8 cellular contexts compared by ENCODE assay signal in genomic region chr11:14358729-14359439, GRCh38. TPM values are rescaled to one million over a fixed set of nuclear protein-coding genes. Genes with fewer than 3 reads are reported as not detected.
DNase-seq lines count a peak whose midpoint lies in the region; ATAC-seq and TF ChIP-seq lines count a peak whose summit lies in the region.

Gene RRAS2 (minus strand): TSS chr11:14359183. CDS start chr11:14358870, 313 bp downstream.

- peak; percentile 86 for ATAC-seq in SK-N-SH treated with all-trans-retinoic acid at 6 μM for 48 hours
- ATAC-seq in activated naive CD4-positive, alpha-beta T cell treated with anti-CD3 and anti-CD28 coated beads, Interleukin-2, amount 50 U/mL, for 72 hours: peak; percentile 93 to 96
- peak; percentile 92 for ATAC-seq in Right ventricle myocardium inferior

- peak within 1 kb of the TSS; percentile 88 for H3K9ac ChIP-seq in HUES48 (ENCODE audit: low read depth, low read length)

- in situ Hi-C loops in transverse colon (cut with MboI; ENCODE audit: low pct_ligation_motif_present in 1 of 4, low pct_unique_long_range_greater_than_20kb in 1 of 4, low sequenced_read_pairs in 3 of 4): no loop called here

- no peak for TF ChIP-seq EP300 in transverse colon (IDR thresholded peaks at IDR 0.05; ENCODE audit: low read depth)

- H3K4me1 ChIP-seq in HUES48 (ENCODE audit: control insufficient read depth, insufficient read depth, low read length): peaks cover 32% of the 10 kb centered on the region
- peaks cover 0 to 12% (median 10%) of the 10 kb centered on the region in 4 donors for H3K4me1 ChIP-seq in transverse colon

- peaks cover 5% of the 10 kb centered on the region; the same call in 1 of the 2 replicates for H3K36me3 ChIP-seq in HUES48 (ENCODE audit: control insufficient read depth, insufficient read depth, low read length)
- H3K36me3 ChIP-seq in transverse colon: no peaks in the 10 kb centered on the region

- H3K9me3 Mint-ChIP-seq in activated naive CD4-positive, alpha-beta T cell treated with anti-CD3 and anti-CD28 coated beads, Interleukin-2, amount 50 U/mL, for 72 hours: no peaks in the 10 kb centered on the region

- peak within 1 kb of the TSS; percentile 96 to 99 for H3K27ac Mint-ChIP-seq in activated naive CD4-positive, alpha-beta T cell treated with anti-CD3 and anti-CD28 coated beads, Interleukin-2, amount 50 U/mL, for 72 hours

- peak within 1 kb of the TSS; percentile 96 for H3K4me3 ChIP-seq in HUES48 (ENCODE audit: low read depth, low read length)
- H3K4me3 ChIP-seq in transverse colon: peak within 1 kb of the TSS; percentile 67 to 99 (median 90)

- 0 out of 2 replicates have a peak, but pooled peaks cover 3% of the 10 kb centered on the region for H3K27me3 ChIP-seq in HUES48 (ENCODE audit: control insufficient read depth, insufficient read depth, low read length)
- no peaks in the 10 kb centered on the region for H3K27me3 ChIP-seq in transverse colon

- H3K27ac ChIP-seq in HUES48 (ENCODE audit: low read depth, low read length): peak within 1 kb of the TSS; percentile 90
- H3K27ac ChIP-seq in transverse colon: peak within 1 kb of the TSS; percentile 83 to 91 (median 89)

- DNase-seq in DMS 273 treated with DMSO at 0.1 percent for 48 hours (lab: John Stamatoyannopoulos, UW) (peak; percentile 19), GM20000 (ENCODE audit: low spot score) (peak; percentile 89), Right ventricle myocardium inferior (ENCODE audit: missing footprints) (peak; percentile 89), posterior cingulate gyrus (peak; percentile 34 to 94 (median 68)), transverse colon (peak; percentile 81)
- peak; percentile 74 to 80 for DNase-seq in activated naive CD4-positive, alpha-beta T cell treated with anti-CD3 and anti-CD28 coated beads, Interleukin-2, amount 50 U/mL, for 72 hours (ENCODE audit: low spot score in 2 of 2)

- H3K9me3 ChIP-seq in HUES48 (ENCODE audit: control insufficient read depth, insufficient read depth, low read length) (no peaks in the 10 kb centered on the region), transverse colon (no peaks in the 10 kb centered on the region)

- intact Hi-C loops in Right ventricle myocardium inferior (cut with DNase I) (no loop called here), posterior cingulate gyrus (cut with DNase I) (no loop called here), transverse colon (cut with DNase I; ENCODE audit: low total_unique reads) (no loop called here)

- TF ChIP-seq POLR2A in transverse colon (IDR thresholded peaks at IDR 0.05): peak; percentile 69

- WGBS in transverse colon (ENCODE audit: low coverage in 1 of 2), 2 donors: 0% methylated on average over 23 of the region's 78 CpGs; no CpG with 5 or more reads in 1 of the 2 donors

- H3K36me3 Mint-ChIP-seq in activated naive CD4-positive, alpha-beta T cell treated with anti-CD3 and anti-CD28 coated beads, Interleukin-2, amount 50 U/mL, for 72 hours: peaks cover 10 to 17% of the 10 kb centered on the region in 2 donors

- TF ChIP-seq CTCF in GM20000 (IDR thresholded peaks at IDR 0.05; ENCODE audit: extremely low read depth, missing control alignments) (no peak), transverse colon (IDR thresholded peaks at IDR 0.05) (no peak)

TF ChIP-seq in SK-N-SH treated with all-trans-retinoic acid at 6 μM for 48 hours, 23 proteins besides CTCF, POLR2A, EP300 and RAD21:
- TF ChIP-seq TSHZ2 (CRISPR knock-in tag; IDR thresholded peaks at IDR 0.05) (0 out of 2 replicates have a peak, but pooled peaks have one; percentile 28), ZC3H10 (CRISPR knock-in tag; IDR thresholded peaks at IDR 0.05) (no peak)

RNA-seq across cellular contexts. Expression of gene RRAS2, which starts in this region (rescaled TPM):
- 10 to 100 TPM; 32.7 to 56.6 TPM for total RNA-seq in activated naive CD4-positive, alpha-beta T cell treated with anti-CD3 and anti-CD28 coated beads, Interleukin-2, amount 50 U/mL, for 72 hours
- total RNA-seq in Right ventricle myocardium inferior (29.9 TPM), transverse colon (10 to 100 TPM; 12.3 to 86.0 (median 41.7) TPM)

Comparison
In these comparisons a context has a peak if more than half of its experiments do, and no peak if none do; other contexts are left out.
1. Peak in every context shown above with its lines: DNase-seq, ATAC-seq, H3K4me3 ChIP-seq and H3K27ac ChIP-seq.
2. DNase-seq: peak in every context shown above with its lines; median percentile 89 in GM20000; 89 in Right ventricle myocardium inferior; 81 in transverse colon; 77 in activated naive CD4-positive, alpha-beta T cell treated with anti-CD3 and anti-CD28 coated beads, Interleukin-2, amount 50 U/mL, for 72 hours; 68 in posterior cingulate gyrus; 19 in DMS 273 treated with DMSO at 0.1 percent for 48 hours.